19 cellular contexts compared by ENCODE assay signal in genomic region chr16:80509872-80510271, GRCh38. TPM values are rescaled to one million over a fixed set of nuclear protein-coding genes. Genes with fewer than 3 reads are reported as not detected.
DNase-seq lines count a peak whose midpoint lies in the region; ATAC-seq and TF ChIP-seq lines count a peak whose summit lies in the region.
"Had no signal": no experiment of that assay in that cellular context is flagged by ENCODE, and none has a peak within 500 bp of the region (broad histone marks: within the 10 kb centered on the region; RNA-seq: fewer than 3 reads in every experiment).

No MANE protein-coding gene starts in this region.

- CTCF ChIA-PET in activated CD8-positive, alpha-beta memory T cell treated with anti-CD3 and anti-CD28 coated beads, Interleukin-2, amount 10 ng/mL, durations not matched to agents 7 days and 5 days (lab: Charles Lee): no interaction called here

- no peak overlapping the region for H3K4me3 ChIP-seq in upper lobe of right lung
- H3K4me3 ChIP-seq: GM12878, SJCRH30 had no signal

- no peaks in the 10 kb centered on the region for H3K36me3 ChIP-seq in upper lobe of right lung
- H3K36me3 ChIP-seq: SJCRH30 had no signal

- no peak overlapping the region for H3K4me3 Mint-ChIP-seq in activated CD8-positive, alpha-beta memory T cell treated with anti-CD3 and anti-CD28 coated beads, Interleukin-2, amount 10 ng/mL, durations not matched to agents 7 days and 5 days

- H3K9me3 Mint-ChIP-seq in activated CD8-positive, alpha-beta memory T cell treated with anti-CD3 and anti-CD28 coated beads, Interleukin-2, amount 10 ng/mL, durations not matched to agents 7 days and 5 days (ENCODE audit: low read depth): no peaks in the 10 kb centered on the region

- intact Hi-C loops in upper lobe of right lung (cut with DNase I): no loop called here

- H3K36me3 Mint-ChIP-seq in activated CD8-positive, alpha-beta memory T cell treated with anti-CD3 and anti-CD28 coated beads, Interleukin-2, amount 10 ng/mL, durations not matched to agents 7 days and 5 days: no peaks in the 10 kb centered on the region

- no peaks in the 10 kb centered on the region for H3K4me1 ChIP-seq in upper lobe of right lung
- H3K4me1 ChIP-seq: SJCRH30 had no signal

- DNase-seq in NOMO-1 treated with DMSO at 0.1 percent for 48 hours (lab: John Stamatoyannopoulos, UW; ENCODE audit: unreplicated experiment) (peak; percentile 19), NOMO-1 (lab: John Stamatoyannopoulos, UW; ENCODE audit: unreplicated experiment in 2 of 2) (no peak), MV-4-11 (lab: John Stamatoyannopoulos, UW) (peak; percentile 38), UCSD-AML1 (lab: John Stamatoyannopoulos, UW; ENCODE audit: unreplicated experiment) (peak; percentile 21), upper lobe of right lung (no peak), epidermal melanocyte (ENCODE audit: insufficient read length, low spot score) (no peak)
- DNase-seq in activated CD8-positive, alpha-beta memory T cell treated with anti-CD3 and anti-CD28 coated beads, Interleukin-2, amount 10 ng/mL, durations not matched to agents 7 days and 5 days: no peak
- DNase-seq: 8988T; DMS79 treated with DMSO at 0.1 percent for 48 hours; H7; NCI-H1417; NCI-H187 treated with DMSO at 0.1 percent for 48 hours; NCI-H69; NK-92 treated with Interleukin-12 subunit alpha and Interleukin-12 subunit beta, amount 100 ng/mL, for 24 hours; PC-3; SJCRH30 had no signal

- peaks cover 10% of the 10 kb centered on the region for H3K27me3 ChIP-seq in upper lobe of right lung
- H3K27me3 ChIP-seq: SJCRH30 had no signal

- no peak overlapping the region for H3K27ac ChIP-seq in upper lobe of right lung
- H3K27ac ChIP-seq: HL-60, SJCRH30 had no signal

- peak; percentile 39 for ATAC-seq in upper lobe of right lung
- ATAC-seq in HG02798 (IDR thresholded peaks at IDR 0.05; ENCODE audit: poor library complexity, unreplicated experiment): no peak
- ATAC-seq in activated CD8-positive, alpha-beta memory T cell treated with anti-CD3 and anti-CD28 coated beads, Interleukin-2, amount 10 ng/mL, durations not matched to agents 7 days and 5 days: no peak
- ATAC-seq: GM12878, PC-3 had no signal

- no peaks in the 10 kb centered on the region for H3K4me1 Mint-ChIP-seq in activated CD8-positive, alpha-beta memory T cell treated with anti-CD3 and anti-CD28 coated beads, Interleukin-2, amount 10 ng/mL, durations not matched to agents 7 days and 5 days

- no peak for TF ChIP-seq CTCF in upper lobe of right lung (IDR thresholded peaks at IDR 0.05)

- peaks cover 31% of the 10 kb centered on the region for H3K27me3 Mint-ChIP-seq in activated CD8-positive, alpha-beta memory T cell treated with anti-CD3 and anti-CD28 coated beads, Interleukin-2, amount 10 ng/mL, durations not matched to agents 7 days and 5 days

- H3K27ac Mint-ChIP-seq in activated CD8-positive, alpha-beta memory T cell treated with anti-CD3 and anti-CD28 coated beads, Interleukin-2, amount 10 ng/mL, durations not matched to agents 7 days and 5 days: no peak overlapping the region

- H3K9me3 ChIP-seq in upper lobe of right lung: no peaks in the 10 kb centered on the region
- H3K9me3 ChIP-seq: SJCRH30 had no signal

RNA-seq across cellular contexts. Expression of gene DYNLRB2, which starts 30.9 kb away (rescaled TPM):
- total RNA-seq in upper lobe of right lung: not detected
- total RNA-seq in activated CD8-positive, alpha-beta memory T cell treated with anti-CD3 and anti-CD28 coated beads, Interleukin-2, amount 10 ng/mL, durations not matched to agents 7 days and 5 days: under 1 TPM in 1 of 2 experiments, not detected in 1; 0.76 TPM
- total RNA-seq: SJCRH30 had no signal

Comparison
In these comparisons a context has a peak if more than half of its experiments do, and no peak if none do; other contexts are left out.
1. DNase-seq: peak in NOMO-1 treated with DMSO at 0.1 percent for 48 hours (single experiment), MV-4-11 (single experiment) and UCSD-AML1 (single experiment); none in NOMO-1 (0 of 2), upper lobe of right lung (single experiment), activated CD8-positive, alpha-beta memory T cell treated with anti-CD3 and anti-CD28 coated beads, Interleukin-2, amount 10 ng/mL, durations not matched to agents 7 days and 5 days (single experiment) and epidermal melanocyte (single experiment).